Comparison of ENCODE assay signal across 25 cellular contexts in the genomic region with DNA sequence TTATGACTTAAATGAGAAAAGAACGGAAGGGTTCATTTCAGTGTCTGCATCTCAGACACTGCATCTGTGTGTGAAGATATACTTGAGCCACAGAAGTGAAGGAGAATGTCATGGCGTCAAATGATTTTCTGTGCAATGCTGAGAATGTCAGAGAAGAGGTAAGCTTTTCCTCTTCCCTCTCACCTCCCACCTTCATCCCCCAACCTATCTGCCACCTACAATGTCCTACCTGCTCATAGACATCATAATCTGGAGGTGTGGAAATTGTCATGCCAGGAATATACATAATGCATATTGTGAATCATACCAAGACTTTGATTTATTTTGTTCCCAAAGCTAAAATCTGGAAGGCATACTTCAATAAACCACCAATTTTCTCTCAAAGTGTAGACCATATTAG. TPM values are rescaled to one million over a fixed set of nuclear protein-coding genes. Genes with fewer than 3 reads are reported as not detected.
"Had no signal": no experiment of that assay in that cellular context is flagged by ENCODE, and none has a peak within 500 bp of the region (broad histone marks: within the 10 kb centered on the region; RNA-seq: fewer than 3 reads in every experiment).

No MANE protein-coding gene starts in this region.

- H3K4me3 ChIP-seq: heart left ventricle, left lung, lower lobe of right lung, pancreas, prostate gland, right lobe of liver, tibial nerve, uterus had no signal

- H3K36me3 Mint-ChIP-seq: mesothelial cell of epicardium; naive B cell; natural killer cell treated with Interleukin-12 subunit alpha and Interleukin-12 subunit beta and Interleukin-15 and Interleukin-18, amount 100 ng/mL, for 72 hours; stimulated activated effector memory CD8-positive, alpha-beta T cell treated with anti-CD3 and anti-CD28 coated beads, Interleukin-12 subunit alpha, Interleukin-12 subunit beta, amount 100 ng/mL, for 72 hours had no signal

- H3K4me1 Mint-ChIP-seq: immature natural killer cell; mesothelial cell of epicardium; naive B cell; stimulated activated effector memory CD8-positive, alpha-beta T cell treated with anti-CD3 and anti-CD28 coated beads, Interleukin-12 subunit alpha, Interleukin-12 subunit beta, amount 100 ng/mL, for 72 hours; stimulated activated naive CD8-positive, alpha-beta T cell treated with anti-CD3 and anti-CD28 coated beads, Interleukin-15, amount 100 ng/mL, for 72 hours had no signal

- H3K27ac Mint-ChIP-seq: immature natural killer cell; mesothelial cell of epicardium; naive B cell; natural killer cell treated with Interleukin-12 subunit alpha and Interleukin-12 subunit beta and Interleukin-15 and Interleukin-18, amount 100 ng/mL, for 72 hours; stimulated activated effector memory CD8-positive, alpha-beta T cell treated with anti-CD3 and anti-CD28 coated beads, Interleukin-12 subunit alpha, Interleukin-12 subunit beta, amount 100 ng/mL, for 72 hours; stimulated activated naive CD8-positive, alpha-beta T cell treated with anti-CD3 and anti-CD28 coated beads, Interleukin-15, amount 100 ng/mL, for 72 hours; type B pancreatic cell had no signal

- DNase-seq: heart left ventricle; hypothalamus; immature natural killer cell; kidney; left colon; left lung; lower lobe of right lung; mammary epithelial cell; naive B cell; pancreas; posterior cingulate gyrus; right lobe of liver; stimulated activated CD4-positive, alpha-beta T cell treated with anti-CD3 and anti-CD28 coated beads, Interleukin-12 subunit alpha, Interleukin-12 subunit beta, amount 100 ng/mL, for 4 hours; stimulated activated CD4-positive, alpha-beta T cell treated with anti-CD3 and anti-CD28 coated beads, Interleukin-4, amount 100 ng/mL, for 24 hours; stimulated activated naive CD4-positive, alpha-beta T cell treated with Interleukin-2 at 50 U/mL for 16 hours; stimulated activated naive CD8-positive, alpha-beta T cell treated with anti-CD3 and anti-CD28 coated beads, Interleukin-15, amount 100 ng/mL, for 72 hours; substantia nigra; uterus had no signal

- H3K4me3 Mint-ChIP-seq: immature natural killer cell; mesothelial cell of epicardium; naive B cell; natural killer cell treated with Interleukin-12 subunit alpha and Interleukin-12 subunit beta and Interleukin-15 and Interleukin-18, amount 100 ng/mL, for 72 hours; stimulated activated effector memory CD8-positive, alpha-beta T cell treated with anti-CD3 and anti-CD28 coated beads, Interleukin-12 subunit alpha, Interleukin-12 subunit beta, amount 100 ng/mL, for 72 hours; stimulated activated naive CD8-positive, alpha-beta T cell treated with anti-CD3 and anti-CD28 coated beads, Interleukin-15, amount 100 ng/mL, for 72 hours; type B pancreatic cell had no signal

- FAIRE-seq: islet of Langerhans, kidney, pancreas had no signal

- H3K36me3 ChIP-seq: heart left ventricle, left lung, lower lobe of right lung, pancreas, prostate gland, right lobe of liver, tibial nerve, uterus had no signal

- H3K4me1 ChIP-seq: left lung, lower lobe of right lung, pancreas, prostate gland, right lobe of liver, tibial nerve, uterus had no signal

- H3K27me3 ChIP-seq: heart left ventricle, left lung, pancreas, right lobe of liver, tibial nerve, uterus had no signal

- H3K9me3 Mint-ChIP-seq: mesothelial cell of epicardium; stimulated activated effector memory CD8-positive, alpha-beta T cell treated with anti-CD3 and anti-CD28 coated beads, Interleukin-12 subunit alpha, Interleukin-12 subunit beta, amount 100 ng/mL, for 72 hours; stimulated activated naive CD8-positive, alpha-beta T cell treated with anti-CD3 and anti-CD28 coated beads, Interleukin-15, amount 100 ng/mL, for 72 hours; type B pancreatic cell had no signal

- H3K27ac ChIP-seq: heart left ventricle, left lung, lower lobe of right lung, pancreas, prostate gland, right lobe of liver, tibial nerve, uterus had no signal

- ATAC-seq: heart left ventricle; left colon; left lung; lower lobe of right lung; natural killer cell treated with Interleukin-12 subunit alpha and Interleukin-12 subunit beta and Interleukin-15 and Interleukin-18, amount 100 ng/mL, for 72 hours; pancreas; right lobe of liver; stimulated activated effector memory CD8-positive, alpha-beta T cell treated with anti-CD3 and anti-CD28 coated beads, Interleukin-12 subunit alpha, Interleukin-12 subunit beta, amount 100 ng/mL, for 72 hours; stimulated activated naive CD8-positive, alpha-beta T cell treated with anti-CD3 and anti-CD28 coated beads, Interleukin-15, amount 100 ng/mL, for 72 hours had no signal

- H3K27me3 Mint-ChIP-seq: natural killer cell treated with Interleukin-12 subunit alpha and Interleukin-12 subunit beta and Interleukin-15 and Interleukin-18, amount 100 ng/mL, for 72 hours; stimulated activated naive CD8-positive, alpha-beta T cell treated with anti-CD3 and anti-CD28 coated beads, Interleukin-15, amount 100 ng/mL, for 72 hours; type B pancreatic cell had no signal

- H3K9me3 ChIP-seq: heart left ventricle, left lung, lower lobe of right lung, pancreas, prostate gland, right lobe of liver, tibial nerve, uterus had no signal

RNA-seq across cellular contexts. Expression of a gene that starts 53.7 kb away (rescaled TPM):
- polyA plus RNA-seq: immature natural killer cell had no signal
